Comparison of ENCODE assay signal across 10 cellular contexts in genomic region chr2:197356136-197356535, GRCh38. TPM values are rescaled to one million over a fixed set of nuclear protein-coding genes. Genes with fewer than 3 reads are reported as not detected.
DNase-seq lines count a peak whose midpoint lies in the region; ATAC-seq and TF ChIP-seq lines count a peak whose summit lies in the region.
"Had no signal": no experiment of that assay in that cellular context is flagged by ENCODE, and none has a peak within 500 bp of the region (broad histone marks: within the 10 kb centered on the region; RNA-seq: fewer than 3 reads in every experiment).

No MANE protein-coding gene starts in this region.

- peak overlapping the region; percentile 0 for H2AFZ ChIP-seq in HCT116 (ENCODE audit: low read depth, low read length, poor library complexity, severe bottlenecking)

- H3K27ac ChIP-seq in HCT116 (ENCODE audit: low read depth, low read length) (no peak overlapping the region), caudate nucleus (ENCODE audit: low read depth, low read length) (no peak overlapping the region), sigmoid colon (no peak overlapping the region)
- H3K27ac ChIP-seq: epithelial cell of prostate, thyroid gland had no signal

- no peak for TF ChIP-seq POLR2A in HCT116 (IDR thresholded peaks at IDR 0.05; ENCODE audit: borderline replicate concordance, extremely low read depth, insufficient read depth, insufficient read length)
- TF ChIP-seq POLR2A in sigmoid colon (IDR thresholded peaks at IDR 0.05) = no peak

- peak; percentile 28 for DNase-seq in DMS53 (lab: John Stamatoyannopoulos, UW)
- no peak for DNase-seq in DMS53 treated with DMSO at 0.1 percent for 48 hours (lab: John Stamatoyannopoulos, UW; ENCODE audit: unreplicated experiment)
- DNase-seq in HCT116 (ENCODE audit: low read depth, low spot score) = peak; percentile 2
- peak in 1 of 2 donors; percentile 4 for DNase-seq in memory B cell (ENCODE audit: low spot score in 2 of 2)
- DNase-seq in caudate nucleus (lab: John Stamatoyannopoulos, UW) = no peak
- DNase-seq in sigmoid colon = no peak
- DNase-seq: thyroid gland had no signal

- no peak overlapping the region for H3K4me2 ChIP-seq in HCT116 (ENCODE audit: low read length)

- TF ChIP-seq CTCF in HCT116 (IDR thresholded peaks at IDR 0.05 in 2 of 3, conservative IDR thresholded peaks at IDR 0.05 in 1 of 3; ENCODE audit: borderline replicate concordance in 1 of 3, insufficient read depth in 1 of 3, low read depth in 2 of 3, low read length in 2 of 3) (peak; percentile 9 to 49 (median 31); a peak in 3 of 6 replicates), sigmoid colon (IDR thresholded peaks at IDR 0.05) (no peak)

- H3K9ac ChIP-seq in HCT116 (ENCODE audit: low read length) = no peak overlapping the region

- POLR2A ChIA-PET in HCT116 (lab: Charles Lee) = no interaction called here

- no peaks in the 10 kb centered on the region for H3K9me3 Mint-ChIP-seq in activated naive CD8-positive, alpha-beta T cell (ENCODE audit: low read depth)
- H3K9me3 Mint-ChIP-seq in memory B cell = no peaks in the 10 kb centered on the region

- no peaks in the 10 kb centered on the region for H3K27me3 Mint-ChIP-seq in activated naive CD8-positive, alpha-beta T cell
- H3K27me3 Mint-ChIP-seq in memory B cell = no peaks in the 10 kb centered on the region

- H3K9me3 ChIP-seq in HCT116 (ENCODE audit: control insufficient read depth in 1 of 2, insufficient read depth in 1 of 2, low read depth in 1 of 2, low read length in 2 of 2) (no peaks in the 10 kb centered on the region), sigmoid colon (no peaks in the 10 kb centered on the region)
- H3K9me3 ChIP-seq: thyroid gland had no signal

- CTCF ChIA-PET in HCT116 (lab: Charles Lee) = interaction anchor here (1.5 kb wide), 1 partner anchor 243 kb away, joined by 3 read pairs; no protein-coding TSS in a partner anchor

- peak overlapping the region; percentile 70 for H3K27ac Mint-ChIP-seq in activated naive CD8-positive, alpha-beta T cell
- H3K27ac Mint-ChIP-seq in memory B cell = peak overlapping the region; percentile 80

- H3K36me3 ChIP-seq in HCT116 (ENCODE audit: control insufficient read depth in 1 of 2, insufficient read depth in 2 of 2, low read length in 2 of 2) (no peaks in the 10 kb centered on the region), sigmoid colon (no peaks in the 10 kb centered on the region)
- H3K36me3 ChIP-seq: thyroid gland had no signal

- H3K4me1 ChIP-seq in HCT116 (ENCODE audit: control insufficient read depth in 1 of 2, insufficient read depth in 2 of 2, low read length in 2 of 2) (peaks cover 0 to under 1% of the 10 kb centered on the region in 2 experiments; a peak in 1 of 4 replicates), sigmoid colon (no peaks in the 10 kb centered on the region)
- H3K4me1 ChIP-seq: thyroid gland had no signal

- no peaks in the 10 kb centered on the region for H3K36me3 Mint-ChIP-seq in activated naive CD8-positive, alpha-beta T cell
- H3K36me3 Mint-ChIP-seq in memory B cell = no peaks in the 10 kb centered on the region

- no peak overlapping the region for H3K4me3 Mint-ChIP-seq in activated naive CD8-positive, alpha-beta T cell
- peak overlapping the region; percentile 46 for H3K4me3 Mint-ChIP-seq in memory B cell

- 86 to 88% methylated on average over 5 of the region's 5 CpGs for WGBS in sigmoid colon, 2 donors

- peaks cover 32% of the 10 kb centered on the region for H3K4me1 Mint-ChIP-seq in activated naive CD8-positive, alpha-beta T cell (ENCODE audit: low read depth)
- peaks cover 5% of the 10 kb centered on the region for H3K4me1 Mint-ChIP-seq in memory B cell

- H3K4me3 ChIP-seq in HCT116 (replicated peaks in 1 of 2; ENCODE audit: low read depth in 1 of 2, low read length in 2 of 2) (no peak overlapping the region), sigmoid colon (no peak overlapping the region)
- H3K4me3 ChIP-seq: thyroid gland had no signal

- ATAC-seq in HCT116 = peak; percentile 64
- peak; percentile 79 for ATAC-seq in memory B cell (ENCODE audit: low read depth)
- ATAC-seq in GM21526 (IDR thresholded peaks at IDR 0.05; ENCODE audit: low FRiP score, unreplicated experiment) = no peak

- RAD21 ChIA-PET in HCT116 (lab: Charles Lee; ENCODE audit: low non-redundant PET in 1 of 2, low total read pairs in 2 of 2, uncharacterized antibody in 2 of 2, unreplicated experiment in 2 of 2) = no interaction called here

- no peaks in the 10 kb centered on the region for H3K9me2 ChIP-seq in HCT116 (ENCODE audit: insufficient read depth)

- no peak for TF ChIP-seq EP300 in sigmoid colon (IDR thresholded peaks at IDR 0.05)

- H3K79me2 ChIP-seq in HCT116 (ENCODE audit: insufficient read depth, low read length) = no peaks in the 10 kb centered on the region

- BruUV-seq in HCT116 (replicated peaks; lab: Mats Ljungman, UMichigan) = no TSS peak

- no peaks in the 10 kb centered on the region for H4K20me1 ChIP-seq in HCT116 (ENCODE audit: insufficient read depth)

- intact Hi-C loops in HCT116 (cut with micrococcal nuclease) (no loop called here), sigmoid colon (cut with DNase I) (no loop called here)

- no peak for TF ChIP-seq RAD21 in HCT116 (IDR thresholded peaks at IDR 0.05; ENCODE audit: low read depth)

- H3K27me3 ChIP-seq in HCT116 (ENCODE audit: insufficient read depth, low read length) (no peaks in the 10 kb centered on the region), sigmoid colon (no peaks in the 10 kb centered on the region)
- H3K27me3 ChIP-seq: thyroid gland had no signal

TF ChIP-seq in HCT116, 20 proteins besides CTCF, POLR2A, EP300 and RAD21 (continues in another document):
- TF ChIP-seq SIN3A (IDR thresholded peaks at IDR 0.05; ENCODE audit: low read depth) (no peak), REST (IDR thresholded peaks at IDR 0.05; ENCODE audit: low read depth) (no peak), ZFX (IDR thresholded peaks at IDR 0.05) (no peak), JUND (IDR thresholded peaks at IDR 0.05) (no peak), EGR1 (IDR thresholded peaks at IDR 0.05; ENCODE audit: low read depth) (no peak), ZNF274 (IDR thresholded peaks at IDR 0.05; ENCODE audit: low read depth, low read length) (no peak), FOSL1 (IDR thresholded peaks at IDR 0.05; ENCODE audit: low read depth) (no peak), ZBTB33 (IDR thresholded peaks at IDR 0.05; ENCODE audit: extremely low read depth, insufficient replicate concordance, low read length) (no peak), ELF1 (IDR thresholded peaks at IDR 0.05; ENCODE audit: borderline replicate concordance, low read depth) (no peak), CBX3 (IDR thresholded peaks at IDR 0.05; ENCODE audit: low read depth) (no peak), MAX (IDR thresholded peaks at IDR 0.05) (no peak), SP1 (IDR thresholded peaks at IDR 0.05; ENCODE audit: low read depth) (no peak), EZH2 (IDR thresholded peaks at IDR 0.05) (no peak), POLR2AphosphoS5 (IDR thresholded peaks at IDR 0.05; ENCODE audit: low read depth, low read length) (no peak), CEBPB (IDR thresholded peaks at IDR 0.05; ENCODE audit: low read depth) (no peak), SRF (IDR thresholded peaks at IDR 0.05; ENCODE audit: low read depth) (no peak), TCF7L2 (IDR thresholded peaks at IDR 0.05; ENCODE audit: borderline replicate concordance, extremely low read depth, insufficient read depth, insufficient read length) (no peak), EZH2phosphoT487 (IDR thresholded peaks at IDR 0.05; ENCODE audit: borderline replicate concordance) (no peak)

RNA-seq across cellular contexts. Expression of gene ANKRD44, which starts 45.6 kb away (rescaled TPM):
- total RNA-seq in HCT116 (2021; ENCODE audit: unreplicated experiment) (2.7 TPM), sigmoid colon (10 to 100 TPM; 34.2 to 41.1 (median 37.6) TPM)
- 0.99 and 1.6 TPM in 2 replicates for polyA plus RNA-seq in HCT116 (2012)
- polyA plus RNA-seq in sigmoid colon = 10 to 100 TPM in 1 of 3 donors, 1 to 10 TPM in 2; 1.2 to 21.3 (median 1.8) TPM

Comparison
In these comparisons a context has a peak if more than half of its experiments do, and no peak if none do; other contexts are left out.
1. DNase-seq: peak in DMS53 (single experiment) and HCT116 (single experiment); none in DMS53 treated with DMSO at 0.1 percent for 48 hours (single experiment), caudate nucleus (0 of 61) and sigmoid colon (single experiment).
2. CTCF ChIP-seq: peak in HCT116 (3 of 3); none in sigmoid colon (0 of 4).